Comparison of ENCODE assay signal across 2 cellular contexts in the genomic region with DNA sequence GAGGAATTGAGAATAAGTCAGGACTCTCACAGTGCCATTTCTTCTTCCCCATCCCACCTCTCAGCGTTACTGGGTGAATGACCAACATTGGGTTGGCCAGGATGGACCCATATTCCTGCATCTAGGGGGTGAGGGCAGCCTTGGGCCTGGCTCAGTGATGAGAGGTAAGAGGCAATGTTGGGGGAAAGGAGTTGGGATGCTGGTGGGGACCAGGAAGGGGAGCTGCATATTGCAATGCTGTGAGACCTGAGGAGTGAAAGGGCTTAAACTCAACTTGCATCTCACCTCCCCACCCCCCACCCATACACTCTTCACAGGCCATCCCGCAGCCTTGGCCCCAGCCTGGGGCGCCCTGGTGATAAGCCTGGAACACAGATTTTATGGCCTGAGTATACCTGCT.
TF ChIP-seq lines count a peak whose summit lies in the region.

No MANE protein-coding gene starts in this region.

TF ChIP-seq in HEK293, 187 proteins besides CTCF, POLR2A, EP300 and RAD21:
- TF ChIP-seq, protein P1, sequence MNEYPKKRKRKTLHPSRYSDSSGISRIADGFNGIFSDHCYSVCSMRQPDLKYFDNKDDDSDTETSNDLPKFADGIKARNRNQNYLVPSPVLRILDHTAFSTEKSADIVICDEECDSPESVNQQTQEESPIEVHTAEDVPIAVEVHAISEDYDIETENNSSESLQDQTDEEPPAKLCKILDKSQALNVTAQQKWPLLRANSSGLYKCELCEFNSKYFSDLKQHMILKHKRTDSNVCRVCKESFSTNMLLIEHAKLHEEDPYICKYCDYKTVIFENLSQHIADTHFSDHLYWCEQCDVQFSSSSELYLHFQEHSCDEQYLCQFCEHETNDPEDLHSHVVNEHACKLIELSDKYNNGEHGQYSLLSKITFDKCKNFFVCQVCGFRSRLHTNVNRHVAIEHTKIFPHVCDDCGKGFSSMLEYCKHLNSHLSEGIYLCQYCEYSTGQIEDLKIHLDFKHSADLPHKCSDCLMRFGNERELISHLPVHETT (tag by site-specific recombination; IDR thresholded peaks at IDR 0.05): no peak
- TF ChIP-seq KLF7 (tag by site-specific recombination; IDR thresholded peaks at IDR 0.05; ENCODE audit: borderline replicate concordance) (no peak), ZNF423 (tag by site-specific recombination; IDR thresholded peaks at IDR 0.05) (no peak), ZNF302 (tag by site-specific recombination; IDR thresholded peaks at IDR 0.05; ENCODE audit: low read depth) (no peak), ZNF677 (tag by site-specific recombination; IDR thresholded peaks at IDR 0.05) (no peak)
- TF ChIP-seq, protein P2, sequence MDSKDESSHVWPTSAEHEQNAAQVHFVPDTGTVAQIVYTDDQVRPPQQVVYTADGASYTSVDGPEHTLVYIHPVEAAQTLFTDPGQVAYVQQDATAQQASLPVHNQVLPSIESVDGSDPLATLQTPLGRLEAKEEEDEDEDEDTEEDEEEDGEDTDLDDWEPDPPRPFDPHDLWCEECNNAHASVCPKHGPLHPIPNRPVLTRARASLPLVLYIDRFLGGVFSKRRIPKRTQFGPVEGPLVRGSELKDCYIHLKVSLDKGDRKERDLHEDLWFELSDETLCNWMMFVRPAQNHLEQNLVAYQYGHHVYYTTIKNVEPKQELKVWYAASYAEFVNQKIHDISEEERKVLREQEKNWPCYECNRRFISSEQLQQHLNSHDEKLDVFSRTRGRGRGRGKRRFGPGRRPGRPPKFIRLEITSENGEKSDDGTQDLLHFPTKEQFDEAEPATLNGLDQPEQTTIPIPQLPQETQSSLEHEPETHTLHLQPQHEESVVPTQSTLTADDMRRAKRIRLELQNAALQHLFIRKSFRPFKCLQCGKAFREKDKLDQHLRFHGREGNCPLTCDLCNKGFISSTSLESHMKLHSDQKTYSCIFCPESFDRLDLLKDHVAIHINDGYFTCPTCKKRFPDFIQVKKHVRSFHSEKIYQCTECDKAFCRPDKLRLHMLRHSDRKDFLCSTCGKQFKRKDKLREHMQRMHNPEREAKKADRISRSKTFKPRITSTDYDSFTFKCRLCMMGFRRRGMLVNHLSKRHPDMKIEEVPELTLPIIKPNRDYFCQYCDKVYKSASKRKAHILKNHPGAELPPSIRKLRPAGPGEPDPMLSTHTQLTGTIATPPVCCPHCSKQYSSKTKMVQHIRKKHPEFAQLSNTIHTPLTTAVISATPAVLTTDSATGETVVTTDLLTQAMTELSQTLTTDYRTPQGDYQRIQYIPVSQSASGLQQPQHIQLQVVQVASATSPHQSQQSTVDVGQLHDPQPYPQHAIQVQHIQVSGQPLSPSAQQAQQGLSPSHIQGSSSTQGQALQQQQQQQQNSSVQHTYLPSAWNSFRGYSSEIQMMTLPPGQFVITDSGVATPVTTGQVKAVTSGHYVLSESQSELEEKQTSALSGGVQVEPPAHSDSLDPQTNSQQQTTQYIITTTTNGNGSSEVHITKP (tag by site-specific recombination; IDR thresholded peaks at IDR 0.05): peak; percentile 89

TF ChIP-seq in K562, 482 proteins besides CTCF, POLR2A, EP300 and RAD21:
- no peak for TF ChIP-seq KDM4B (IDR thresholded peaks at IDR 0.05; ENCODE audit: borderline replicate concordance in 2 of 2, low read depth in 1 of 2)
- TF ChIP-seq, protein P2 (IDR thresholded peaks at IDR 0.05; ENCODE audit: partially characterized antibody): peak; percentile 69
